1 cellular context compared by ENCODE assay signal in the genomic region with DNA sequence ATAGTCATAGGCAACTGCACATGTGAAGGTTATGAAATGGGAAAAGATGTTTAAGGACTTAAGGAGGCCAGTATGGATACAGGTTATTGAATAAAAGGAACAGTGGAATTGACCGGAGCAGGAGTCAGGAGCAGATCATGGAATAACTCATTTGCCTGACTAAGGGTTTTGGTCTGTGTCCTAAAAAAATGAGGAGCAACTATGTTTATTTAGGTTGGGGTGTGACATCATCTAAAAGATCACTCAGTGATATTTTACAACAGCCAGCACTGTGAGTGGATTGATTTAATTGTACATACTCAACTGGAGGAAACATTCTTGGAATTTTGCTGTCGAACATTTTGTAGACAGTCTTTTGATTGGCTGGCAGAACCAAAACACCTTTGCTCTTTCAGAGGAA.
TF ChIP-seq lines count a peak whose summit lies in the region.

No MANE protein-coding gene starts in this region.

TF ChIP-seq in H1, 55 proteins besides CTCF, POLR2A, EP300 and RAD21:
- no peak for TF ChIP-seq SP4 (IDR thresholded peaks at IDR 0.05; ENCODE audit: low read length)
- no peak for TF ChIP-seq RFX5 (IDR thresholded peaks at IDR 0.05; ENCODE audit: borderline replicate concordance, low read depth, low read length)
- no peak for TF ChIP-seq SIX5 (IDR thresholded peaks at IDR 0.05; ENCODE audit: low read depth, low read length)
- no peak for TF ChIP-seq POU5F1 (IDR thresholded peaks at IDR 0.05; ENCODE audit: low read depth, low read length)
- TF ChIP-seq ZNF274 (IDR thresholded peaks at IDR 0.05; ENCODE audit: borderline replicate concordance, extremely low read depth, low read length): no peak
- no peak for TF ChIP-seq SUZ12 (IDR thresholded peaks at IDR 0.05; ENCODE audit: low read length)
- no peak for TF ChIP-seq YY1 (IDR thresholded peaks at IDR 0.05; ENCODE audit: low read depth, low read length)
- no peak for TF ChIP-seq POLR2AphosphoS5 (IDR thresholded peaks at IDR 0.05; ENCODE audit: low read depth, low read length)
- TF ChIP-seq SIN3A (conservative IDR thresholded peaks at IDR 0.05 in 1 of 2, IDR thresholded peaks at IDR 0.05 in 1 of 2; ENCODE audit: low read depth in 1 of 2, low read length in 2 of 2): no peak
- no peak for TF ChIP-seq EGR1 (IDR thresholded peaks at IDR 0.05; ENCODE audit: borderline replicate concordance, low read depth, low read length)
- TF ChIP-seq CHD2 (IDR thresholded peaks at IDR 0.05; ENCODE audit: low read length): no peak
- TF ChIP-seq ASH2L (IDR thresholded peaks at IDR 0.05; ENCODE audit: low read length): no peak
- TF ChIP-seq KDM1A (IDR thresholded peaks at IDR 0.05; ENCODE audit: borderline replicate concordance, low read length): no peak
- no peak for TF ChIP-seq GABPA (IDR thresholded peaks at IDR 0.05; ENCODE audit: borderline replicate concordance, insufficient read depth, low read length)
- no peak for TF ChIP-seq KDM4A (IDR thresholded peaks at IDR 0.05; ENCODE audit: low read depth, low read length, severe bottlenecking)
- no peak for TF ChIP-seq MAFK (IDR thresholded peaks at IDR 0.05; ENCODE audit: low read depth, low read length)
- TF ChIP-seq, protein P1, sequence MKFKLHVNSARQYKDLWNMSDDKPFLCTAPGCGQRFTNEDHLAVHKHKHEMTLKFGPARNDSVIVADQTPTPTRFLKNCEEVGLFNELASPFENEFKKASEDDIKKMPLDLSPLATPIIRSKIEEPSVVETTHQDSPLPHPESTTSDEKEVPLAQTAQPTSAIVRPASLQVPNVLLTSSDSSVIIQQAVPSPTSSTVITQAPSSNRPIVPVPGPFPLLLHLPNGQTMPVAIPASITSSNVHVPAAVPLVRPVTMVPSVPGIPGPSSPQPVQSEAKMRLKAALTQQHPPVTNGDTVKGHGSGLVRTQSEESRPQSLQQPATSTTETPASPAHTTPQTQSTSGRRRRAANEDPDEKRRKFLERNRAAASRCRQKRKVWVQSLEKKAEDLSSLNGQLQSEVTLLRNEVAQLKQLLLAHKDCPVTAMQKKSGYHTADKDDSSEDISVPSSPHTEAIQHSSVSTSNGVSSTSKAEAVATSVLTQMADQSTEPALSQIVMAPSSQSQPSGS (IDR thresholded peaks at IDR 0.05; ENCODE audit: low read length): no peak
